In the genomic region with DNA sequence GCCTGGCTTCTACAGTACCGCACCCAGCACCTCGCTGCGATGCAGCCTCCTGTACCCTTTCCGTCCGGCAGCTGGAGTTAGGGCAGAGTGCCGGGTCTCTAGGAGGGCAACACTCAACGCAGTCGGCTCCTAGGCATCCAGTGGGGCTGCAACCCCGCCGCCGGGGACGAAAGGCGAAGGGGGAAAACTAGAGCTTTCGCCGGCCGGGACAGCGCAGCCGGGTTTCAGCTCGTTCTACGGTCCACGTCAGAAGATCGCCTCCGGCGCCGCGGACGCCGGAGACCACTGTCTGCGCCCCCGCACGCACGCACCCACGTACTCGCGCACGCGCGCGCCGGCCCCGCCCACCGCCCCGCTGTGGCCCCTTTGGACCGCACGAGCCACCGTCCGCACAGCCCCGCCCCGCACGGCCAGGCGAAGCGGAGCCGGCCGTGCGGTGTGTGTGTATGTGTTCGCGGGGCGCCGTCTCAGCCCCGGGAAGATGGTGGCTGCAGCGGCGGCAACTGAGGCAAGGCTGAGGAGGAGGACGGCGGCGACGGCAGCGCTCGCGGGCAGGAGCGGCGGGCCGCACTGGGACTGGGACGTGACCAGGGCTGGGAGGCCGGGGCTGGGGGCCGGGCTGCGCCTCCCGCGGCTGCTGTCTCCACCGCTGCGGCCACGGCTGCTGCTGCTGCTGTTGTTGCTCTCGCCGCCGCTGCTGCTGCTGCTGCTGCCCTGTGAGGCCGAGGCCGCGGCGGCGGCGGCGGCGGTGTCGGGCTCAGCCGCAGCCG, we compare ENCODE assay signal across 1 cellular context.
TF ChIP-seq lines count a peak whose summit lies in the region.

TSS of gene ATRN (plus strand) at position 392 of the 770 bp plus-strand sequence. CDS start at position 482, 90 bp downstream.

TF ChIP-seq in HepG2, 621 proteins besides CTCF, POLR2A, EP300 and RAD21 (continued from another document):
- TF ChIP-seq MNT (IDR thresholded peaks at IDR 0.05) (no peak), ZNF550 (CRISPR knock-in tag; IDR thresholded peaks at IDR 0.05; ENCODE audit: borderline replicate concordance) (no peak; the same call in 1 of the 2 replicates), FOXC1 (CRISPR knock-in tag; IDR thresholded peaks at IDR 0.05; ENCODE audit: borderline replicate concordance) (0 out of 2 replicates have a peak, but pooled peaks have one; percentile 19), CBFB (CRISPR knock-in tag; IDR thresholded peaks at IDR 0.05) (peak; percentile 92), RCOR2 (CRISPR knock-in tag; IDR thresholded peaks at IDR 0.05) (peak; percentile 38; the same call in 1 of the 2 replicates), PHB2 (IDR thresholded peaks at IDR 0.05; ENCODE audit: partially characterized antibody) (no peak), MEIS2 (CRISPR knock-in tag; IDR thresholded peaks at IDR 0.05) (peak; percentile 91), ZNF205 (CRISPR knock-in tag; IDR thresholded peaks at IDR 0.05) (peak; percentile 37; the same call in 1 of the 2 replicates), ZKSCAN8 (CRISPR knock-in tag; IDR thresholded peaks at IDR 0.05; ENCODE audit: borderline replicate concordance) (peak; percentile 70), HNRNPL (IDR thresholded peaks at IDR 0.05; ENCODE audit: low read depth, low read length) (0 out of 2 replicates have a peak, but pooled peaks have one; percentile 61), ZNF20 (CRISPR knock-in tag; IDR thresholded peaks at IDR 0.05) (no peak; the same call in 1 of the 2 replicates), SIX4 (CRISPR knock-in tag; IDR thresholded peaks at IDR 0.05) (peak; percentile 81; the same call in 1 of the 2 replicates), GPBP1L1 (CRISPR knock-in tag; IDR thresholded peaks at IDR 0.05) (no peak), DMAP1 (CRISPR knock-in tag; IDR thresholded peaks at IDR 0.05) (peak; percentile 91), MED1 (CRISPR knock-in tag; IDR thresholded peaks at IDR 0.05) (peak; percentile 92), MTF1 (CRISPR knock-in tag; IDR thresholded peaks at IDR 0.05) (peak; percentile 61; the same call in 1 of the 2 replicates), AKAP8 (CRISPR knock-in tag; IDR thresholded peaks at IDR 0.05) (peak; percentile 81; the same call in 1 of the 2 replicates)
- TF ChIP-seq, protein P1, sequence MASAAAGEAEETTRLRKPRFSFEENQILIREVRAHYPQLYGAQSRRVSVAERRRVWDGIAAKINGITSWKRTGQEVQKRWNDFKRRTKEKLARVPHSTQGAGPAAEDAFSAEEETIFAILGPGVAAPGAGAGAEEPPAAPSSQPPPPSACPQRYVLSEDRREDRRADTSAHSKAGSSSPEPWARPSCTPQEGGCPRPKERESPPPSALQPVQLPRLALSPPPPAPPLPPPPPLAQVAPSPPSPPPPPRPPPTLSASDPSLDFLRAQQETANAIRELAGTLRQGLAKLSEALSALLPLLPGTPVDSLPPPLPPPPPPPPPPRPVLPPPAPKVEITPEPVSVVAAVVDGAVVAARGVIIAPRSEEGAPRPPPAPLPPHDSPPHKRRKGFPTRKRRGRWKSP (CRISPR knock-in tag; IDR thresholded peaks at IDR 0.05): peak; percentile 96
- TF ChIP-seq, protein P2, sequence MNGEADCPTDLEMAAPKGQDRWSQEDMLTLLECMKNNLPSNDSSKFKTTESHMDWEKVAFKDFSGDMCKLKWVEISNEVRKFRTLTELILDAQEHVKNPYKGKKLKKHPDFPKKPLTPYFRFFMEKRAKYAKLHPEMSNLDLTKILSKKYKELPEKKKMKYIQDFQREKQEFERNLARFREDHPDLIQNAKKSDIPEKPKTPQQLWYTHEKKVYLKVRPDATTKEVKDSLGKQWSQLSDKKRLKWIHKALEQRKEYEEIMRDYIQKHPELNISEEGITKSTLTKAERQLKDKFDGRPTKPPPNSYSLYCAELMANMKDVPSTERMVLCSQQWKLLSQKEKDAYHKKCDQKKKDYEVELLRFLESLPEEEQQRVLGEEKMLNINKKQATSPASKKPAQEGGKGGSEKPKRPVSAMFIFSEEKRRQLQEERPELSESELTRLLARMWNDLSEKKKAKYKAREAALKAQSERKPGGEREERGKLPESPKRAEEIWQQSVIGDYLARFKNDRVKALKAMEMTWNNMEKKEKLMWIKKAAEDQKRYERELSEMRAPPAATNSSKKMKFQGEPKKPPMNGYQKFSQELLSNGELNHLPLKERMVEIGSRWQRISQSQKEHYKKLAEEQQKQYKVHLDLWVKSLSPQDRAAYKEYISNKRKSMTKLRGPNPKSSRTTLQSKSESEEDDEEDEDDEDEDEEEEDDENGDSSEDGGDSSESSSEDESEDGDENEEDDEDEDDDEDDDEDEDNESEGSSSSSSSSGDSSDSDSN (CRISPR knock-in tag; IDR thresholded peaks at IDR 0.05): peak; percentile 97
- TF ChIP-seq, protein P3, sequence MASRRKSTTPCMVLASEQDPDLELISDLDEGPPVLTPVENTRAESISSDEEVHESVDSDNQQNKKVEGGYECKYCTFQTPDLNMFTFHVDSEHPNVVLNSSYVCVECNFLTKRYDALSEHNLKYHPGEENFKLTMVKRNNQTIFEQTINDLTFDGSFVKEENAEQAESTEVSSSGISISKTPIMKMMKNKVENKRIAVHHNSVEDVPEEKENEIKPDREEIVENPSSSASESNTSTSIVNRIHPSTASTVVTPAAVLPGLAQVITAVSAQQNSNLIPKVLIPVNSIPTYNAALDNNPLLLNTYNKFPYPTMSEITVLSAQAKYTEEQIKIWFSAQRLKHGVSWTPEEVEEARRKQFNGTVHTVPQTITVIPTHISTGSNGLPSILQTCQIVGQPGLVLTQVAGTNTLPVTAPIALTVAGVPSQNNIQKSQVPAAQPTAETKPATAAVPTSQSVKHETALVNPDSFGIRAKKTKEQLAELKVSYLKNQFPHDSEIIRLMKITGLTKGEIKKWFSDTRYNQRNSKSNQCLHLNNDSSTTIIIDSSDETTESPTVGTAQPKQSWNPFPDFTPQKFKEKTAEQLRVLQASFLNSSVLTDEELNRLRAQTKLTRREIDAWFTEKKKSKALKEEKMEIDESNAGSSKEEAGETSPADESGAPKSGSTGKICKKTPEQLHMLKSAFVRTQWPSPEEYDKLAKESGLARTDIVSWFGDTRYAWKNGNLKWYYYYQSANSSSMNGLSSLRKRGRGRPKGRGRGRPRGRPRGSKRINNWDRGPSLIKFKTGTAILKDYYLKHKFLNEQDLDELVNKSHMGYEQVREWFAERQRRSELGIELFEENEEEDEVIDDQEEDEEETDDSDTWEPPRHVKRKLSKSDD (CRISPR knock-in tag; IDR thresholded peaks at IDR 0.05; ENCODE audit: low read depth): peak; percentile 94
TF ChIP-seq in HepG2: peak in this region for 426.
